26 cellular contexts compared by ENCODE assay signal in genomic region chr10:50651808-50652207, GRCh38.
"Had no signal": no experiment of that assay in that cellular context is flagged by ENCODE, and none has a peak within 500 bp of the region (broad histone marks: within the 10 kb centered on the region; RNA-seq: fewer than 3 reads in every experiment).

No MANE protein-coding gene starts in this region.

- H3K36me3 ChIP-seq: lower lobe of right lung, right atrium auricular region, thyroid gland, upper lobe of right lung had no signal

- H3K27ac ChIP-seq: epithelial cell of prostate, lower lobe of right lung, psoas muscle, right atrium auricular region, thyroid gland, upper lobe of right lung had no signal

- H3K4me1 ChIP-seq: right atrium auricular region had no signal

- H3K4me3 ChIP-seq: lower lobe of right lung, psoas muscle, right atrium auricular region, thyroid gland, upper lobe of right lung had no signal

- H3K27me3 ChIP-seq: right atrium auricular region, thyroid gland, upper lobe of right lung had no signal

- H3K9me3 ChIP-seq: lower lobe of right lung, psoas muscle, right atrium auricular region, thyroid gland, upper lobe of right lung had no signal

- H3K9me3 Mint-ChIP-seq: activated B cell treated with CpG ODN at 0.5 μM for 24 hours; activated T-cell treated with anti-CD3 and anti-CD28 coated beads, Interleukin-2, amount 50 U/mL, for 4 hours; activated T-helper 2 cell treated with anti-CD3 and anti-CD28 coated beads, Interferon-gamma antibody, Interleukin-2, Interleukin-4, amounts not matched to agents 10 μg/mL and 5 μg/mL and 100 μg/mL, durations not matched to agents 14 hours and 24 hours and 36 hours; endodermal cell; mesothelial cell of epicardium; natural killer cell; stimulated activated naive CD8-positive, alpha-beta T cell treated with anti-CD3 and anti-CD28 coated beads, Interleukin-15, Interleukin-2, amounts not matched to agents 100 ng/mL and 50 ng/mL, for 24 hours; T-helper 1 cell treated with Interleukin-12 subunit alpha and Interleukin-12 subunit beta and Interleukin-4 antibody, amounts not matched to agents 30 μg/mL and 1 μg/mL, for 36 hours had no signal

- H3K4me1 Mint-ChIP-seq: endodermal cell, mesothelial cell of epicardium had no signal

- ATAC-seq: activated CD4-positive, alpha-beta T cell treated with anti-CD3 and anti-CD28 coated beads for 36 hours; activated T-cell treated with anti-CD3 and anti-CD28 coated beads, Interleukin-2, amount 50 U/mL, for 4 hours; left lobe of liver; lower lobe of right lung; natural killer cell; psoas muscle; upper lobe of right lung had no signal

- H3K36me3 Mint-ChIP-seq: activated naive CD8-positive, alpha-beta T cell; mesothelial cell of epicardium; natural killer cell had no signal

- H3K27ac Mint-ChIP-seq: activated B cell treated with CpG ODN at 0.5 μM for 24 hours; activated CD4-positive, alpha-beta T cell treated with anti-CD3 and anti-CD28 coated beads for 36 hours; activated naive CD8-positive, alpha-beta T cell; activated T-helper 2 cell treated with anti-CD3 and anti-CD28 coated beads, Interferon-gamma antibody, Interleukin-2, Interleukin-4, amounts not matched to agents 10 μg/mL and 5 μg/mL and 100 μg/mL, durations not matched to agents 14 hours and 24 hours and 36 hours; endodermal cell; mesothelial cell of epicardium; natural killer cell; stimulated activated naive CD8-positive, alpha-beta T cell treated with anti-CD3 and anti-CD28 coated beads, Interleukin-15, Interleukin-2, amounts not matched to agents 100 ng/mL and 50 ng/mL, for 24 hours; T-helper 1 cell treated with Interleukin-12 subunit alpha and Interleukin-12 subunit beta and Interleukin-4 antibody, amounts not matched to agents 30 μg/mL and 1 μg/mL, for 36 hours had no signal

- DNase-seq: activated B cell treated with CpG ODN at 0.5 μM for 24 hours; activated CD4-positive, alpha-beta T cell treated with anti-CD3 and anti-CD28 coated beads for 36 hours; activated CD4-positive, alpha-beta T cell treated with anti-CD3 and anti-CD28 coated beads, Interleukin-2, amount 50 U/mL, for 4 hours; activated CD8-positive, alpha-beta memory T cell treated with anti-CD3 and anti-CD28 coated beads for 24 hours; activated CD8-positive, alpha-beta memory T cell treated with anti-CD3 and anti-CD28 coated beads, Interleukin-2, amount 50 U/mL, for 4 hours; activated naive CD4-positive, alpha-beta T cell; activated T-cell treated with anti-CD3 and anti-CD28 coated beads, Interleukin-2, amount 50 U/mL, for 4 hours; cerebellar nuclear complex; cortex of kidney; endodermal cell; lower lobe of right lung; natural killer cell; psoas muscle; stimulated activated CD4-positive, alpha-beta T cell treated with anti-CD3 and anti-CD28 coated beads, Interleukin-12 subunit alpha, Interleukin-12 subunit beta, amount 100 ng/mL, for 4 hours; substantia nigra; T1000; thyroid gland; upper lobe of right lung had no signal

- H3K27me3 Mint-ChIP-seq: activated B cell treated with CpG ODN at 0.5 μM for 24 hours; activated CD4-positive, alpha-beta T cell treated with anti-CD3 and anti-CD28 coated beads for 36 hours; activated naive CD8-positive, alpha-beta T cell; stimulated activated naive CD8-positive, alpha-beta T cell treated with anti-CD3 and anti-CD28 coated beads, Interleukin-15, Interleukin-2, amounts not matched to agents 100 ng/mL and 50 ng/mL, for 24 hours had no signal

- H3K4me3 Mint-ChIP-seq: activated B cell treated with CpG ODN at 0.5 μM for 24 hours; activated CD4-positive, alpha-beta T cell treated with anti-CD3 and anti-CD28 coated beads for 36 hours; activated naive CD8-positive, alpha-beta T cell; activated T-cell treated with anti-CD3 and anti-CD28 coated beads, Interleukin-2, amount 50 U/mL, for 4 hours; endodermal cell; mesothelial cell of epicardium; natural killer cell; stimulated activated naive CD8-positive, alpha-beta T cell treated with anti-CD3 and anti-CD28 coated beads, Interleukin-15, Interleukin-2, amounts not matched to agents 100 ng/mL and 50 ng/mL, for 24 hours; T-helper 1 cell treated with Interleukin-12 subunit alpha and Interleukin-12 subunit beta and Interleukin-4 antibody, amounts not matched to agents 30 μg/mL and 1 μg/mL, for 36 hours had no signal
